In the genomic region with DNA sequence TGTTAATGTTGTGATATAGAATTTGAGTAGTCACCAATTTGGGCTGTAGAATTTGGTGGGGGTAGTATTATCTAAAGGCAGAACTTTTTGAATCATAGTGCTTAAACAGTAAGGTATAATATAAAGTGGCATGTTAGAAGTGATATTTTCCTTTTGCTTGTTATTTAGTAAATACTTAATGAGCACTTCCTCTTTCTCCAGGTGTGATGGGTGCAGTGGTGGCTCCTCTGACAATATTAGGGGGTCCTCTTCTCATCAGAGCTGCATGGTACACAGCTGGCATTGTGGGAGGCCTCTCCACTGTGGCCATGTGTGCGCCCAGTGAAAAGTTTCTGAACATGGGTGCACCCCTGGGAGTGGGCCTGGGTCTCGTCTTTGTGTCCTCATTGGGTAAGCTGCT, we compare ENCODE assay signal across 17 cellular contexts. TPM values are rescaled to one million over a fixed set of nuclear protein-coding genes. Genes with fewer than 3 reads are reported as not detected.
DNase-seq lines count a peak whose midpoint lies in the region; ATAC-seq, FAIRE-seq and TF ChIP-seq lines count a peak whose summit lies in the region.
"Had no signal": no experiment of that assay in that cellular context is flagged by ENCODE, and none has a peak within 500 bp of the region (broad histone marks: within the 10 kb centered on the region; RNA-seq: fewer than 3 reads in every experiment).

No MANE protein-coding gene starts in this region.

- no peaks in the 10 kb centered on the region for H3K4me1 ChIP-seq in CD8-positive, alpha-beta T cell (ENCODE audit: insufficient read depth, low read length)
- H3K4me1 ChIP-seq in K562 (replicated peaks in 1 of 2; ENCODE audit: control insufficient read depth in 2 of 2, insufficient read depth in 2 of 2, low read length in 2 of 2): no peaks in the 10 kb centered on the region
- H3K4me1 ChIP-seq: Caco-2 had no signal

- no peak for DNase-seq in activated naive CD4-positive, alpha-beta T cell treated with anti-CD3 and anti-CD28 coated beads for 36 hours
- no peak for DNase-seq in activated naive CD4-positive, alpha-beta T cell (lab: John Stamatoyannopoulos, UW)
- no peak for DNase-seq in CD8-positive, alpha-beta T cell
- DNase-seq in GM12891 (ENCODE audit: insufficient read length, low spot score) (no peak), K562 (ENCODE audit: extremely low read depth in 1 of 4, low spot score in 3 of 4) (no peak)
- no peak for DNase-seq in stimulated activated CD4-positive, alpha-beta T cell treated with anti-CD3 and anti-CD28 coated beads, Interleukin-2, amount 100 ng/mL, for 24 hours
- no peak for DNase-seq in stimulated activated naive CD4-positive, alpha-beta T cell treated with Interleukin-2 at 50 U/mL for 16 hours (lab: John Stamatoyannopoulos, UW)
- DNase-seq: Caco-2; CD8-positive, alpha-beta memory T cell; DND-41; GDM1 had no signal

- BruUV-seq in K562 (replicated peaks; lab: Mats Ljungman, UMichigan): no TSS peak

- in situ Hi-C loops in K562 (cut with MboI): no loop called here

- CTCF ChIA-PET in activated naive CD4-positive, alpha-beta T cell treated with anti-CD3 and anti-CD28 coated beads for 36 hours (lab: Charles Lee): interaction anchor here (0.9 to 4.8 kb wide), 6 partner anchors 11 to 106 kb away, joined by 5 to 48 read pairs (median 13); a partner anchor contains a TSS
- CTCF ChIA-PET in CD8-positive, alpha-beta T cell (lab: Charles Lee): interaction anchor here (0.9 to 21.6 kb wide), 3 partner anchors 12 to 59 kb away, joined by 4 to 372 read pairs (median 44); no protein-coding TSS in a partner anchor
- CTCF ChIA-PET in K562 (lab: Yijun Ruan, JAX; ENCODE audit: low intra/inter-chr PET ratio): no interaction called here

- peaks cover 44% of the 10 kb centered on the region for H3K36me3 ChIP-seq in CD8-positive, alpha-beta T cell (ENCODE audit: insufficient read depth, low read length)
- H3K36me3 ChIP-seq in K562 (ENCODE audit: control insufficient read depth, insufficient read depth, low read length): peaks cover 95% of the 10 kb centered on the region

- H3K4me3 ChIP-seq in CD8-positive, alpha-beta T cell (ENCODE audit: low read depth, low read length): no peak overlapping the region
- no peak overlapping the region for H3K4me3 ChIP-seq in K562

- TF ChIP-seq CTCF in CD8-positive, alpha-beta T cell (IDR thresholded peaks at IDR 0.05): no peak
- TF ChIP-seq CTCF in K562 (IDR thresholded peaks at IDR 0.05 in 2 of 3, conservative IDR thresholded peaks at IDR 0.05 in 1 of 3; ENCODE audit: insufficient read depth in 2 of 3, low read depth in 1 of 3, low read length in 3 of 3): no peak

- TF ChIP-seq RAD21 in K562 (CRISPR knock-in tag; conservative IDR thresholded peaks at IDR 0.05 in 1 of 2, IDR thresholded peaks at IDR 0.05 in 1 of 2): no peak

- no peaks in the 10 kb centered on the region; the same call in 1 of the 2 replicates for H4K20me1 ChIP-seq in K562 (replicated peaks; ENCODE audit: control insufficient read depth, insufficient read depth, low read length)

- TF ChIP-seq POLR2A in GM12891 (IDR thresholded peaks at IDR 0.05; ENCODE audit: low read depth, low read length): no peak
- TF ChIP-seq POLR2A in K562 (conservative IDR thresholded peaks at IDR 0.05): no peak

- H2AFZ ChIP-seq in K562 (ENCODE audit: low read depth, low read length): no peak overlapping the region

- no peaks in the 10 kb centered on the region for H3K27me3 ChIP-seq in CD8-positive, alpha-beta T cell (ENCODE audit: insufficient read depth, low read length)
- no peaks in the 10 kb centered on the region for H3K27me3 ChIP-seq in K562 (ENCODE audit: control insufficient read depth in 2 of 2, insufficient read depth in 2 of 2, low read length in 2 of 2)

- H3K9me3 ChIP-seq in CD8-positive, alpha-beta T cell (ENCODE audit: low read length): no peaks in the 10 kb centered on the region
- no peaks in the 10 kb centered on the region for H3K9me3 ChIP-seq in K562 (replicated peaks; ENCODE audit: control insufficient read depth, insufficient read depth, low read depth, low read length)
- H3K9me3 ChIP-seq: Caco-2 had no signal

- peaks cover 3% of the 10 kb centered on the region; the same call in 1 of the 3 replicates for H3K79me2 ChIP-seq in K562 (ENCODE audit: control insufficient read depth, insufficient read depth, low read length)

- 100% methylated on average over 2 of the region's 2 CpGs for WGBS in K562 (ENCODE audit: insufficient coverage, low coverage, missing lambda C conversion rate)

- no peaks in the 10 kb centered on the region for H3K9me1 ChIP-seq in K562 (ENCODE audit: control insufficient read depth, insufficient read depth, low read length)

- POLR2A ChIA-PET in CD8-positive, alpha-beta T cell (lab: Charles Lee): interaction anchor here (0.9 to 1.5 kb wide), 2 partner anchors 43 to 58 kb away, joined by 3 read pairs; no protein-coding TSS in a partner anchor
- POLR2A ChIA-PET in K562 (lab: Yijun Ruan, JAX): interaction anchor here (0.6 to 3.5 kb wide), 6 partner anchors 9 to 104 kb away, joined by 3 to 27 read pairs (median 3); a partner anchor contains a TSS

- intact Hi-C loops in activated naive CD4-positive, alpha-beta T cell treated with anti-CD3 and anti-CD28 coated beads for 36 hours (cut with micrococcal nuclease): loop anchor here (2.0 kb wide), 1 partner anchor 107 kb away; no protein-coding TSS in a partner anchor
- intact Hi-C loops in CD8-positive, alpha-beta T cell (cut with DNase I, micrococcal nuclease): loop anchor here in 1 of 2 experiments (5.0 kb wide), 2 partner anchors 107 to 387 kb away; no protein-coding TSS in a partner anchor
- intact Hi-C loops in K562 (cut with micrococcal nuclease): loop anchor here (2.0 kb wide), 1 partner anchor 55 kb away; no protein-coding TSS in a partner anchor

- H3K36me3 Mint-ChIP-seq in activated naive CD4-positive, alpha-beta T cell treated with anti-CD3 and anti-CD28 coated beads for 36 hours (ENCODE audit: low read depth): peaks cover 43% of the 10 kb centered on the region
- peaks cover 85% of the 10 kb centered on the region for H3K36me3 Mint-ChIP-seq in CD8-positive, alpha-beta T cell

- H3K4me1 Mint-ChIP-seq in activated naive CD4-positive, alpha-beta T cell treated with anti-CD3 and anti-CD28 coated beads for 36 hours (ENCODE audit: low read depth): peaks cover 27% of the 10 kb centered on the region
- peaks cover 15% of the 10 kb centered on the region for H3K4me1 Mint-ChIP-seq in CD8-positive, alpha-beta T cell (ENCODE audit: low read depth)
- H3K4me1 Mint-ChIP-seq: CD14-positive monocyte had no signal

- H3K9ac ChIP-seq in K562 (ENCODE audit: insufficient read depth in 1 of 2, low read depth in 2 of 2, low read length in 2 of 2): no peak overlapping the region

- no peak overlapping the region for H3K4me2 ChIP-seq in K562 (ENCODE audit: insufficient read depth, low read length)

- no peak for TF ChIP-seq EP300 in K562 (IDR thresholded peaks at IDR 0.05; ENCODE audit: low read length)

- H3K27ac Mint-ChIP-seq in activated naive CD4-positive, alpha-beta T cell treated with anti-CD3 and anti-CD28 coated beads for 36 hours: peak overlapping the region; percentile 52
- H3K27ac Mint-ChIP-seq in CD8-positive, alpha-beta T cell: peak overlapping the region; percentile 49
- H3K27ac Mint-ChIP-seq: CD14-positive monocyte had no signal

- no peak overlapping the region for H3K27ac ChIP-seq in CD8-positive, alpha-beta T cell (ENCODE audit: low read depth, low read length)
- H3K27ac ChIP-seq in K562 (ENCODE audit: extremely low read depth, low read depth, low read length): no peak overlapping the region
- H3K27ac ChIP-seq: HL-60 had no signal

- H3K9me3 Mint-ChIP-seq in activated naive CD4-positive, alpha-beta T cell treated with anti-CD3 and anti-CD28 coated beads for 36 hours: no peaks in the 10 kb centered on the region
- no peaks in the 10 kb centered on the region for H3K9me3 Mint-ChIP-seq in CD8-positive, alpha-beta T cell
- H3K9me3 Mint-ChIP-seq: CD14-positive monocyte; CD8-positive, alpha-beta memory T cell had no signal

- no peak overlapping the region for H3K4me3 Mint-ChIP-seq in activated naive CD4-positive, alpha-beta T cell treated with anti-CD3 and anti-CD28 coated beads for 36 hours
- no peak overlapping the region for H3K4me3 Mint-ChIP-seq in CD8-positive, alpha-beta T cell
- H3K4me3 Mint-ChIP-seq: CD14-positive monocyte; CD8-positive, alpha-beta memory T cell had no signal

- no peak for FAIRE-seq in GM12891 (lab: Jason Lieb, UNC)
- FAIRE-seq in K562 (lab: Jason Lieb, UNC): no peak

- no peak for ATAC-seq in CD8-positive, alpha-beta T cell
- no peak for ATAC-seq in K562
- ATAC-seq: HCT116 had no signal

- H3K27me3 Mint-ChIP-seq in activated naive CD4-positive, alpha-beta T cell treated with anti-CD3 and anti-CD28 coated beads for 36 hours (ENCODE audit: low read depth): no peaks in the 10 kb centered on the region
- no peaks in the 10 kb centered on the region for H3K27me3 Mint-ChIP-seq in CD8-positive, alpha-beta T cell (ENCODE audit: low read depth)
- H3K27me3 Mint-ChIP-seq: CD8-positive, alpha-beta memory T cell had no signal

RNA-seq across cellular contexts. Expression of a gene that starts 10.5 kb away (rescaled TPM):
- 100 to 1,000 TPM; 281 TPM for total RNA-seq in activated naive CD4-positive, alpha-beta T cell treated with anti-CD3 and anti-CD28 coated beads for 36 hours
- 10 to 100 TPM; 72.3 to 76.3 TPM for total RNA-seq in CD8-positive, alpha-beta T cell
- 121 TPM for polyA plus RNA-seq in GM12891 (2012; ENCODE audit: low read depth, missing spikeins)
- total RNA-seq in K562 (2011; cell fraction: chromatin; rRNA removed; ENCODE audit: low replicate concordance): 28.3 and 42.0 TPM in 2 replicates
- 35.7 and 40.9 TPM in 2 replicates for total RNA-seq in K562 (2011; cell fraction: nucleolus; rRNA removed)
- total RNA-seq in K562 (2011; cell fraction: nucleoplasm; rRNA removed): 48.2 and 55.7 TPM in 2 replicates
- 353 and 382 TPM in 2 replicates for total RNA-seq in K562 (2014; rRNA removed)
- 410 and 439 TPM in 2 replicates for total RNA-seq in K562 (2014; rRNA removed; fragmentation: Illumina TruSeq; extraction: Trizol)
- total RNA-seq in K562 (2015; rRNA removed; fragmentation: Illumina TruSeq; extraction: Trizol): 319 and 332 TPM in 2 replicates
- total RNA-seq in K562 (2021): 322 and 329 TPM in 2 replicates
- polyA plus RNA-seq in K562 (2011; rRNA removed): 419 and 525 TPM in 2 replicates
- polyA plus RNA-seq in K562 (2011; cell fraction: cytosol; rRNA removed): 238 and 341 TPM in 2 replicates
- polyA plus RNA-seq in K562 (2011; cell fraction: nucleus; rRNA removed): 70.0 and 123 TPM in 2 replicates
- 352 and 522 TPM in 2 replicates for polyA plus RNA-seq in K562 (2012)
- polyA plus RNA-seq in K562 (2014; fragmentation: Illumina TruSeq; extraction: Trizol): 335 and 347 TPM in 2 replicates
- 1,000 to 10,000 TPM; 1,201 to 1,258 TPM for polyA plus RNA-seq in K562 (2014; fragmentation: Nextera tagmentation; extraction: Ambion mirVana)
- polyA plus RNA-seq in K562 (2014; rRNA removed): 386 and 401 TPM in 2 replicates
- polyA minus RNA-seq in K562 (2011; rRNA and poly(A)+ RNA removed): 349 and 350 TPM in 2 replicates
- 107 and 129 TPM in 2 replicates for polyA minus RNA-seq in K562 (2011; cell fraction: cytosol; rRNA and poly(A)+ RNA removed)
- polyA minus RNA-seq in K562 (2011; cell fraction: nucleus; rRNA and poly(A)+ RNA removed): 22.6 and 44.9 TPM in 2 replicates

RNA-seq across cellular contexts. Expression of a gene that starts 23.7 kb away (rescaled TPM):
- total RNA-seq in activated naive CD4-positive, alpha-beta T cell treated with anti-CD3 and anti-CD28 coated beads for 36 hours: not detected
- total RNA-seq in CD8-positive, alpha-beta T cell: not detected
- not detected for polyA plus RNA-seq in GM12891 (2012; ENCODE audit: low read depth, missing spikeins)
- total RNA-seq in K562 (2011; cell fraction: chromatin; rRNA removed; ENCODE audit: low replicate concordance): not detected in 2 replicates
- total RNA-seq in K562 (2011; cell fraction: nucleolus; rRNA removed): not detected in 2 replicates
- not detected in 2 replicates for total RNA-seq in K562 (2011; cell fraction: nucleoplasm; rRNA removed)
- total RNA-seq in K562 (2014; rRNA removed): not detected in 2 replicates
- total RNA-seq in K562 (2014; rRNA removed; fragmentation: Illumina TruSeq; extraction: Trizol): not detected in 2 replicates
- 0.51 TPM in 1 of 2 replicates, not detected in the other for total RNA-seq in K562 (2015; rRNA removed; fragmentation: Illumina TruSeq; extraction: Trizol)
- not detected in 2 replicates for total RNA-seq in K562 (2021)
- not detected in 2 replicates for polyA plus RNA-seq in K562 (2011; rRNA removed)
- not detected in 2 replicates for polyA plus RNA-seq in K562 (2011; cell fraction: cytosol; rRNA removed)
- not detected in 2 replicates for polyA plus RNA-seq in K562 (2011; cell fraction: nucleus; rRNA removed)
- polyA plus RNA-seq in K562 (2012): not detected in 2 replicates
- polyA plus RNA-seq in K562 (2014; fragmentation: Illumina TruSeq; extraction: Trizol): not detected in 2 replicates
- not detected for polyA plus RNA-seq in K562 (2014; fragmentation: Nextera tagmentation; extraction: Ambion mirVana)
- polyA plus RNA-seq in K562 (2014; rRNA removed): not detected in 2 replicates
- not detected in 2 replicates for polyA minus RNA-seq in K562 (2011; rRNA and poly(A)+ RNA removed)
- polyA minus RNA-seq in K562 (2011; cell fraction: cytosol; rRNA and poly(A)+ RNA removed): not detected in 2 replicates
- not detected in 2 replicates for polyA minus RNA-seq in K562 (2011; cell fraction: nucleus; rRNA and poly(A)+ RNA removed)
- total RNA-seq: A673; Caco-2; CD8-positive, alpha-beta memory T cell; H4 had no signal
- polyA plus RNA-seq: BJ; CD14-positive monocyte; CD8-positive, alpha-beta memory T cell had no signal

RNA-seq across cellular contexts. Expression of a gene that starts 44.5 kb away (rescaled TPM):
- 1 to 10 TPM in 1 of 2 experiments, under 1 TPM in 1; 0.37 to 1.4 TPM for total RNA-seq in activated naive CD4-positive, alpha-beta T cell treated with anti-CD3 and anti-CD28 coated beads for 36 hours
- total RNA-seq in CD8-positive, alpha-beta T cell: 1 to 10 TPM; 1.5 to 1.7 TPM
- 0.19 TPM for polyA plus RNA-seq in GM12891 (2012; ENCODE audit: low read depth, missing spikeins)
- 7.3 and 9.6 TPM in 2 replicates for total RNA-seq in K562 (2011; cell fraction: chromatin; rRNA removed; ENCODE audit: low replicate concordance)
- 5.5 and 6.0 TPM in 2 replicates for total RNA-seq in K562 (2011; cell fraction: nucleolus; rRNA removed)
- 3.8 and 5.6 TPM in 2 replicates for total RNA-seq in K562 (2011; cell fraction: nucleoplasm; rRNA removed)
- total RNA-seq in K562 (2014; rRNA removed) (0.23 and 0.29 TPM in 2 replicates), K562 (2014; rRNA removed; fragmentation: Illumina TruSeq; extraction: Trizol) (0.07 and 0.26 TPM in 2 replicates), K562 (2015; rRNA removed; fragmentation: Illumina TruSeq; extraction: Trizol) (0.07 and 0.11 TPM in 2 replicates), K562 (2021) (0.20 and 0.56 TPM in 2 replicates)
- polyA plus RNA-seq in K562 (2011; rRNA removed) (0.99 and 2.1 TPM in 2 replicates), K562 (2014; fragmentation: Illumina TruSeq; extraction: Trizol) (0.29 and 0.33 TPM in 2 replicates), K562 (2014; fragmentation: Nextera tagmentation; extraction: Ambion mirVana) (under 1 TPM; 0.03 to 0.10 TPM), K562 (2014; rRNA removed) (0.30 and 0.46 TPM in 2 replicates)
- 0.40 and 1.1 TPM in 2 replicates for polyA plus RNA-seq in K562 (2011; cell fraction: cytosol; rRNA removed)
- polyA plus RNA-seq in K562 (2011; cell fraction: nucleus; rRNA removed): 7.8 and 11.0 TPM in 2 replicates
- 0.44 and 0.76 TPM in 2 replicates for polyA plus RNA-seq in K562 (2012)
- polyA minus RNA-seq in K562 (2011; rRNA and poly(A)+ RNA removed): 0.77 and 0.81 TPM in 2 replicates
- polyA minus RNA-seq in K562 (2011; cell fraction: cytosol; rRNA and poly(A)+ RNA removed): 0.73 and 0.86 TPM in 2 replicates
- polyA minus RNA-seq in K562 (2011; cell fraction: nucleus; rRNA and poly(A)+ RNA removed): 0.67 and 1.9 TPM in 2 replicates
- total RNA-seq: A673, Caco-2 had no signal
- polyA plus RNA-seq: BJ, CD14-positive monocyte had no signal
